15 cellular contexts compared by ENCODE assay signal in the genomic region with DNA sequence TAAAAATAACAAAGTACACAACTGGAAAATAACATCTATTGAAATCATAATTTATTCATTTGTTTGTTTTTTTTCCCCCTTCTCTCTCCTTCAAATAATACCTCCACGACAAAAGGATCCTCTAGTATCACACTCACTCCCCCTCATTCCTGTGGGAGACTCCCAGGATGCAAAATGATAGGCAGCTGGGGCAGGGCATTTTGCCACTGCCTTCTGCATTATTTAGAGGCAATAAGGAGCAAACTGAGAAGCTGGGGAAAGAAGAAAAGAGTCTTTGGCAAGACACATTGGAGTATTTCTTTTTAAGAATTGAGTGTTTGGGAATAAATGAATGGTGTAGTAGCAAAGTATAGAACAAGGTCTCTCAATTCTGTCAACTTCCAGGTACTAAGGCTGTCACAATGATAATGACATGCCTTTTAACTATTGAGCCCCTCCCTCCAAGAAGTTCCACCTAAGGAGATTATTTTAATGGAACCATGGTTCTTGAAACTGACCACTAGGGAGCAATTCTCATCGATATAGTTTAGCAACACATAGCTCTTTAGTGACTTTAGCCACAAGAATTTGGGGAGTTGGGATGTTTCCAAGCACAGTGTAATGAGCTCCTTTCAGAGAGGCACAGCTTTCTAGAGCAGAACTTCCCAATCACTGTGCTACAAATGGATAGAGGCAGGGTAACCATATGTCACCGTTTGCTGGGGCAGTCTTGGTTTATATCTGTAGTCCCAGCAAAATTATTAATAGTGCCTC.
DNase-seq lines count a peak whose midpoint lies in the region; ATAC-seq lines count a peak whose summit lies in the region.
"Had no signal": no experiment of that assay in that cellular context is flagged by ENCODE, and none has a peak within 500 bp of the region (broad histone marks: within the 10 kb centered on the region; RNA-seq: fewer than 3 reads in every experiment).

No MANE protein-coding gene starts in this region.

- DNase-seq in DMS 273 (lab: John Stamatoyannopoulos, UW; ENCODE audit: unreplicated experiment) (peak; percentile 10), DMS 273 treated with DMSO at 0.1 percent for 48 hours (lab: John Stamatoyannopoulos, UW) (no peak), SW480 (ENCODE audit: low spot score) (peak; percentile 2), fibroblast of peridontal ligament (ENCODE audit: extremely low read depth) (peak; percentile 94), stromal cell of bone marrow (ENCODE audit: low read depth) (peak; percentile 83), NCI-H1048 (lab: John Stamatoyannopoulos, UW) (no peak), left lobe of liver (ENCODE audit: low spot score) (no peak)
- DNase-seq: activated CD4-positive, alpha-beta T cell treated with anti-CD3 and anti-CD28 coated beads for 48 hours; DMS153; GOT3; hypothalamus; NCI-H2107; T-helper 1 cell; transverse colon had no signal

- ATAC-seq in HG03175 (IDR thresholded peaks at IDR 0.05; ENCODE audit: unreplicated experiment) (no peak), left lobe of liver (no peak)

Comparison
In these comparisons a context has a peak if more than half of its experiments do, and no peak if none do; other contexts are left out.
1. DNase-seq: peak in DMS 273 (single experiment), SW480 (single experiment), fibroblast of peridontal ligament (single experiment) and stromal cell of bone marrow (single experiment); none in DMS 273 treated with DMSO at 0.1 percent for 48 hours (single experiment), NCI-H1048 (single experiment) and left lobe of liver (single experiment).